In genomic region chr9:112878752-112879151, GRCh38 we compare ENCODE assay signal across 4 cellular contexts. TPM values are rescaled to one million over a fixed set of nuclear protein-coding genes. Genes with fewer than 3 reads are reported as not detected.
"Had no signal": no experiment of that assay in that cellular context is flagged by ENCODE, and none has a peak within 500 bp of the region (broad histone marks: within the 10 kb centered on the region; RNA-seq: fewer than 3 reads in every experiment).

No MANE protein-coding gene starts in this region.

- H3K4me3 ChIP-seq: GM12878 had no signal

- DNase-seq: GDM1, GF-D8 had no signal

- ATAC-seq: GM12878 had no signal

RNA-seq across cellular contexts. Expression of gene SLC46A2, which starts 11.9 kb away (rescaled TPM):
- total RNA-seq: G401, GM12878 had no signal
